ENCODE assay signal across 18 cellular contexts in the genomic region with DNA sequence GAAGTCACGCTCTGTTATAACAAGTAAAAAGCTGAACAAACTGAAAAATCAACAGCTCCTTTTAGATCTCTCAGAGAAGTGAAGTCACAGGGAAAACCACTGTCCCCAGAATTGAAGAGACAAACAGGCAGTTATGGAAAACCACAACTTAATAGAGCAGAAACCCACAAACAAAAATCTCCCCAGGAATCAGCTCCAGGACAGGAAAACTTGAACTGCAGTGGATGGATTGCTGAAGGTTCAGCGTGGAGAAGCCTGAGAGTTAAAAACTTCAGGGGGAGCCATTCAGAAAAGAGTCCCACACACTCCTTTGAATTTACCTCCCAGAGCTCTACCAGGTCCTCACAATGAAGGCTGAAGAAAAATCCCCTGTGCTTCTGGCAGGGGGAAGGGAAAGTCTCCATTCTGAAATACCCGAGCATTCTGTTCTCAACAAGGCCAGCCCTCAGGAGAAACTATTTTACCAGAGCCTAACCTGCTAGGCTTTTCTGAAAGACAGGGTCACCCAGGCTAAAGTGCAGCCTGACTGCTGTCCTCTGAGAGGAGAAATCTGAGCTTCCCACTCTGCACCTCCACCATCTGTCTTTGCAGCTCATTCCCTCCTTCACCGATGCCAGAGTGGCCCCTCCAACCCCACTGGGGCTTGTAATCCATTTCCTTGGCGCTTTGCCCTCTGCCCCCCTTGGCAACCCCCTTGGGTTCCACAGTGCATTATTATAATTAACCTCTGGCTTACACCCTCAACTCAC.
DNase-seq lines count a peak whose midpoint lies in the region; ATAC-seq, FAIRE-seq and TF ChIP-seq lines count a peak whose summit lies in the region.
"Had no signal": no experiment of that assay in that cellular context is flagged by ENCODE, and none has a peak within 500 bp of the region (broad histone marks: within the 10 kb centered on the region; RNA-seq: fewer than 3 reads in every experiment).

No MANE protein-coding gene starts in this region.

- H3K36me3 Mint-ChIP-seq in activated T-cell treated with anti-CD3 and anti-CD28 coated beads, Interleukin-2, amount 50 U/mL, for 4 hours (ENCODE audit: insufficient read depth) = no peaks in the 10 kb centered on the region
- H3K36me3 Mint-ChIP-seq: CD8-positive, alpha-beta T cell had no signal

- no peak overlapping the region for H3K4ac ChIP-seq in H1 (replicated peaks; ENCODE audit: insufficient read length, low read depth, low read length)

- no peak overlapping the region for H4K5ac ChIP-seq in H1 (ENCODE audit: insufficient read length, low read depth, low read length)

- no peak overlapping the region; the same call in 1 of the 2 replicates for H3K18ac ChIP-seq in H1 (ENCODE audit: extremely low read depth, low read length)

- no peak for ATAC-seq in activated T-cell treated with anti-CD3 and anti-CD28 coated beads, Interleukin-2, amount 50 U/mL, for 4 hours
- no peak for ATAC-seq in HG03457 (IDR thresholded peaks at IDR 0.05; ENCODE audit: unreplicated experiment)
- ATAC-seq: CD8-positive, alpha-beta T cell; T-helper 17 cell had no signal

- no peak for TF ChIP-seq EP300 in H1 (IDR thresholded peaks at IDR 0.05; ENCODE audit: borderline replicate concordance in 1 of 2, low read depth in 2 of 2, low read length in 2 of 2)

- H2AK5ac ChIP-seq in H1 (ENCODE audit: low read depth, low read length) = no peak overlapping the region

- no peak overlapping the region for H2BK120ac ChIP-seq in H1 (replicated peaks; ENCODE audit: low read depth, low read length)

- no peak overlapping the region for H3K4me2 ChIP-seq in H1 (ENCODE audit: insufficient read depth in 1 of 2, low read depth in 2 of 2, low read length in 2 of 2)

- H3K23me2 ChIP-seq in H1 (ENCODE audit: low read depth, low read length) = peaks cover 2% of the 10 kb centered on the region; the same call in 1 of the 2 replicates

- H3K9ac ChIP-seq in H1 (replicated peaks in 1 of 4; ENCODE audit: extremely low read depth in 1 of 4, low read depth in 3 of 4, low read length in 3 of 4) = no peak overlapping the region

- H3K27me3 Mint-ChIP-seq in activated T-cell treated with anti-CD3 and anti-CD28 coated beads, Interleukin-2, amount 50 U/mL, for 4 hours (ENCODE audit: low read depth) = no peaks in the 10 kb centered on the region
- H3K27me3 Mint-ChIP-seq: T-helper 17 cell had no signal

- peak; percentile 72 for FAIRE-seq in H1 (lab: Jason Lieb, UNC)

- H3K27ac ChIP-seq in H1 (ENCODE audit: low read depth, low read length) = no peak overlapping the region
- H3K27ac ChIP-seq: 22Rv1, RWPE1, spleen had no signal

- TF ChIP-seq RAD21 in H1 (IDR thresholded peaks at IDR 0.05 in 1 of 2, conservative IDR thresholded peaks at IDR 0.05 in 1 of 2; ENCODE audit: low read depth in 2 of 2, low read length in 2 of 2) = no peak

- no peak for TF ChIP-seq POLR2A in H1 (IDR thresholded peaks at IDR 0.05; ENCODE audit: control extremely low read depth in 1 of 2, low read depth in 2 of 2, low read length in 2 of 2)

- H3K23ac ChIP-seq in H1 (ENCODE audit: insufficient read length) = no peak overlapping the region

- no peaks in the 10 kb centered on the region for H3K27me3 ChIP-seq in H1 (replicated peaks in 1 of 4; ENCODE audit: control insufficient read depth in 3 of 4, extremely low read depth in 1 of 4, insufficient read depth in 3 of 4, low read length in 3 of 4)
- H3K27me3 ChIP-seq: spleen had no signal

- no peaks in the 10 kb centered on the region for H3K9me3 ChIP-seq in H1 (ENCODE audit: insufficient read depth in 2 of 2, low read depth in 1 of 2, low read length in 1 of 2)

- CTCF ChIA-PET in H1 (lab: Charles Lee; ENCODE audit: partially characterized antibody) = interaction anchor here (0.6 to 1.2 kb wide), 3 partner anchors 54 to 82 kb away, joined by 3 to 5 read pairs (median 4); no protein-coding TSS in a partner anchor

- no peak overlapping the region for H2BK12ac ChIP-seq in H1 (ENCODE audit: low read depth, low read length)

- 88% methylated on average over 4 of the region's 5 CpGs; no CpG with 5 or more reads in 1 of the 2 experiments for WGBS in H1 (ENCODE audit: extremely low coverage in 1 of 2, insufficient coverage in 1 of 2, insufficient read length in 1 of 2, insufficient replicate concordance in 2 of 2, low coverage in 1 of 2, low lambda C conversion rate in 2 of 2, missing lambda C conversion rate in 1 of 2), 2 experiments

- H3K9me3 Mint-ChIP-seq in activated T-cell treated with anti-CD3 and anti-CD28 coated beads, Interleukin-2, amount 50 U/mL, for 4 hours = peaks cover 4% of the 10 kb centered on the region

- H3K79me1 ChIP-seq in H1 (ENCODE audit: low read depth, low read length) = no peaks in the 10 kb centered on the region; the same call in 1 of the 2 replicates

- H3K14ac ChIP-seq in H1 (ENCODE audit: insufficient read length) = no peak overlapping the region

- no peak overlapping the region for H3K4me3 ChIP-seq in H1 (ENCODE audit: extremely low read depth in 1 of 4, insufficient read depth in 2 of 4, low read depth in 3 of 4, low read length in 4 of 4)
- H3K4me3 ChIP-seq: lung, spleen had no signal

- H2AFZ ChIP-seq in H1 (ENCODE audit: low read length) = peak overlapping the region; percentile 68; the same call in 1 of the 2 replicates

- H4K20me1 ChIP-seq in H1 (replicated peaks in 1 of 2; ENCODE audit: control insufficient read depth in 1 of 2, insufficient read depth in 2 of 2, low read length in 2 of 2) = no peaks in the 10 kb centered on the region

- no peaks in the 10 kb centered on the region for H3K36me3 ChIP-seq in H1 (ENCODE audit: control insufficient read depth in 2 of 4, insufficient read depth in 4 of 4, low read length in 3 of 4)
- H3K36me3 ChIP-seq: spleen had no signal

- no peak overlapping the region for H3K4me3 Mint-ChIP-seq in activated T-cell treated with anti-CD3 and anti-CD28 coated beads, Interleukin-2, amount 50 U/mL, for 4 hours
- H3K4me3 Mint-ChIP-seq: CD8-positive, alpha-beta T cell; T-helper 17 cell had no signal

- no peaks in the 10 kb centered on the region for H3K79me2 ChIP-seq in H1 (ENCODE audit: control insufficient read depth in 1 of 2, insufficient read depth in 2 of 2, low read length in 2 of 2)

- no peak overlapping the region for H2BK5ac ChIP-seq in H1 (ENCODE audit: low read depth, low read length)

- DNase-seq in DMS 273 (lab: John Stamatoyannopoulos, UW; ENCODE audit: unreplicated experiment) (peak; percentile 51), DMS 273 treated with DMSO at 0.1 percent for 48 hours (lab: John Stamatoyannopoulos, UW) (no peak), NCI-H2171 treated with DMSO at 0.1 percent for 48 hours (lab: John Stamatoyannopoulos, UW) (peak; percentile 90), H1 (ENCODE audit: low read depth in 1 of 2, low spot score in 2 of 2) (no peak), renal cortical epithelial cell (ENCODE audit: low read depth) (peak; percentile 82), CD1c-positive myeloid dendritic cell (ENCODE audit: extremely low spot score) (no peak)
- no peak for DNase-seq in activated T-cell treated with anti-CD3 and anti-CD28 coated beads, Interleukin-2, amount 50 U/mL, for 4 hours
- DNase-seq: activated CD4-positive, alpha-beta T cell treated with anti-CD3 and anti-CD28 coated beads for 4 hours; amygdala; CD8-positive, alpha-beta T cell; dermis blood vessel endothelial cell; MM.1S; spleen; T-helper 17 cell had no signal

- no peak overlapping the region for H2BK15ac ChIP-seq in H1 (ENCODE audit: low read length)

- H4K91ac ChIP-seq in H1 (replicated peaks; ENCODE audit: insufficient read length, low read length) = no peak overlapping the region

- no peak overlapping the region for H2BK20ac ChIP-seq in H1 (ENCODE audit: low read length)

- H3K4me1 Mint-ChIP-seq in activated T-cell treated with anti-CD3 and anti-CD28 coated beads, Interleukin-2, amount 50 U/mL, for 4 hours (ENCODE audit: low read depth) = peaks cover 9% of the 10 kb centered on the region

- POLR2A ChIA-PET in H1 (lab: Charles Lee; ENCODE audit: partially characterized antibody) = interaction anchor here (0.7 kb wide), 1 partner anchor 276 kb away, joined by 3 read pairs; no protein-coding TSS in a partner anchor

- no peak for TF ChIP-seq CTCF in H1 (IDR thresholded peaks at IDR 0.05; ENCODE audit: control extremely low read depth in 1 of 3, insufficient read depth in 1 of 3, low read depth in 1 of 3, low read length in 3 of 3)

- no peak overlapping the region for H3K56ac ChIP-seq in H1 (replicated peaks; ENCODE audit: insufficient read length, low read depth, low read length)

- H4K8ac ChIP-seq in H1 (ENCODE audit: extremely low read depth, insufficient read depth, low read length) = no peak overlapping the region

- peaks cover 0 to 4% (median 0%) of the 10 kb centered on the region in 4 experiments; a peak in 2 of 7 replicates for H3K4me1 ChIP-seq in H1 (replicated peaks in 1 of 4; ENCODE audit: control insufficient read depth in 3 of 4, insufficient read depth in 4 of 4, low read length in 3 of 4)
- H3K4me1 ChIP-seq: spleen had no signal

TF ChIP-seq in H1, 55 proteins besides CTCF, POLR2A, EP300 and RAD21:
- TF ChIP-seq SIN3A (conservative IDR thresholded peaks at IDR 0.05 in 1 of 2, IDR thresholded peaks at IDR 0.05 in 1 of 2; ENCODE audit: low read depth in 1 of 2, low read length in 2 of 2) (no peak), ZNF274 (IDR thresholded peaks at IDR 0.05; ENCODE audit: borderline replicate concordance, extremely low read depth, low read length) (no peak), MAFK (IDR thresholded peaks at IDR 0.05; ENCODE audit: low read depth, low read length) (no peak), CTBP2 (IDR thresholded peaks at IDR 0.05; ENCODE audit: borderline replicate concordance, insufficient read depth, insufficient read length, low read length) (no peak), CHD2 (IDR thresholded peaks at IDR 0.05; ENCODE audit: low read length) (no peak), TAF1 (IDR thresholded peaks at IDR 0.05; ENCODE audit: low read depth, low read length) (no peak), RNF2 (IDR thresholded peaks at IDR 0.05; ENCODE audit: borderline replicate concordance, low read depth, low read length, missing control alignments, poor library complexity, severe bottlenecking) (no peak)

Comparison
In these comparisons a context has a peak if more than half of its experiments do, and no peak if none do; other contexts are left out.
1. DNase-seq: peak in DMS 273 (single experiment), NCI-H2171 treated with DMSO at 0.1 percent for 48 hours (single experiment) and renal cortical epithelial cell (single experiment); none in DMS 273 treated with DMSO at 0.1 percent for 48 hours (single experiment), H1 (0 of 2), activated T-cell treated with anti-CD3 and anti-CD28 coated beads, Interleukin-2, amount 50 U/mL, for 4 hours (single experiment) and CD1c-positive myeloid dendritic cell (single experiment).